Comparison of ENCODE assay signal across 1 cellular context in genomic region chr13:30364876-30365275, GRCh38.
TF ChIP-seq lines count a peak whose summit lies in the region.

No MANE protein-coding gene starts in this region.

TF ChIP-seq in GM23338, 12 proteins besides CTCF, POLR2A, EP300 and RAD21:
- TF ChIP-seq ETS1 (IDR thresholded peaks at IDR 0.05) (0 out of 2 replicates have a peak, but pooled peaks have one; percentile 41), ZNF331 (CRISPR knock-in tag; IDR thresholded peaks at IDR 0.05; ENCODE audit: low read depth) (no peak)
